ENCODE assay signal across 10 cellular contexts in genomic region chr9:121331992-121332685, GRCh38. TPM values are rescaled to one million over a fixed set of nuclear protein-coding genes. Genes with fewer than 3 reads are reported as not detected.
A peak's percentile ranks its signal among the peaks of the same experiment; 100 is the strongest.
DNase-seq lines count a peak whose midpoint lies in the region; ATAC-seq, FAIRE-seq and TF ChIP-seq lines count a peak whose summit lies in the region.
"Had no signal": no experiment of that assay in that cellular context is flagged by ENCODE, and none has a peak within 500 bp of the region (broad histone marks: within the 10 kb centered on the region; RNA-seq: fewer than 3 reads in every experiment).

No MANE protein-coding gene starts in this region.

- in situ Hi-C loops in mammary epithelial cell (cut with MboI; ENCODE audit: low sequenced_read_pairs in 2 of 2): no loop called here

- H3K79me2 ChIP-seq in mammary epithelial cell (ENCODE audit: insufficient read depth, low read length): no peaks in the 10 kb centered on the region

- H2AFZ ChIP-seq in mammary epithelial cell (ENCODE audit: low read depth, low read length): no peak overlapping the region

- FAIRE-seq in HTR-8/SVneo (lab: Jason Lieb, UNC): no peak
- FAIRE-seq: small intestine had no signal

- BruUV-seq in MCF 10A (replicated peaks; lab: Mats Ljungman, UMichigan): no TSS peak
- BruUV-seq in mammary epithelial cell (replicated peaks; lab: Mats Ljungman, UMichigan): no TSS peak

- dilution Hi-C loops in mammary epithelial cell (cut with HindIII; ENCODE audit: low sequenced_read_pairs): loop anchor here (10.0 kb wide), 1 partner anchor 73 kb away; no protein-coding TSS in a partner anchor

- DNase-seq in MCF 10A (ENCODE audit: unreplicated experiment) (no peak), mammary epithelial cell (no peak), erythroblast (lab: John Stamatoyannopoulos, UW) (peak; percentile 17 to 34), aorta (peak in 1 of 2 donors; percentile 54), NCI-H69 (lab: John Stamatoyannopoulos, UW) (no peak), HTR-8/SVneo (ENCODE audit: insufficient read length, low spot score) (no peak)
- DNase-seq in activated effector memory CD4-positive, alpha-beta T cell treated with anti-CD3 and anti-CD28 coated beads, Interleukin-2, amount 50 U/mL, for 16 hours: no peak
- DNase-seq: ACHN, small intestine had no signal

- H4K20me1 ChIP-seq in mammary epithelial cell (ENCODE audit: insufficient read depth, low read length): no peaks in the 10 kb centered on the region

- H3K4me3 Mint-ChIP-seq in MCF 10A (ENCODE audit: unreplicated experiment): no peak overlapping the region

- peaks cover 13% of the 10 kb centered on the region for H3K4me1 Mint-ChIP-seq in MCF 10A (ENCODE audit: insufficient read depth, unreplicated experiment)

- peaks cover 13% of the 10 kb centered on the region for H3K36me3 ChIP-seq in mammary epithelial cell (ENCODE audit: insufficient read depth, low read length)
- H3K36me3 ChIP-seq in muscle layer of duodenum (ENCODE audit: control insufficient read depth in 1 of 2, insufficient read depth in 2 of 2, low read length in 2 of 2): peaks cover 62 to 80% of the 10 kb centered on the region in 2 donors
- peaks cover 7 to 23% of the 10 kb centered on the region in 2 donors for H3K36me3 ChIP-seq in aorta (ENCODE audit: control insufficient read depth in 1 of 2, insufficient read depth in 2 of 2, low read length in 1 of 2)

- H3K4me1 ChIP-seq in mammary epithelial cell (ENCODE audit: insufficient read depth, low read length): peaks cover 22% of the 10 kb centered on the region
- peaks cover 0 to 2% of the 10 kb centered on the region in 2 donors for H3K4me1 ChIP-seq in muscle layer of duodenum (ENCODE audit: control insufficient read depth in 1 of 2, insufficient read depth in 2 of 2, low read length in 2 of 2)
- peaks cover 0 to 4% of the 10 kb centered on the region in 2 donors for H3K4me1 ChIP-seq in aorta (ENCODE audit: control insufficient read depth in 1 of 2, insufficient read depth in 2 of 2, low read length in 2 of 2)

- 91% methylated on average over 13 of the region's 14 CpGs for WGBS in mammary epithelial cell (ENCODE audit: low coverage, missing lambda C conversion rate)
- 17 to 18% methylated on average over 14 of the region's 14 CpGs for WGBS in aorta, 2 donors

- TF ChIP-seq CTCF in MCF 10A (IDR thresholded peaks at IDR 0.05; ENCODE audit: unreplicated experiment) (peak; percentile 9), mammary epithelial cell (conservative IDR thresholded peaks at IDR 0.05 in 1 of 2, IDR thresholded peaks at IDR 0.05 in 1 of 2; ENCODE audit: extremely low read depth in 1 of 2, insufficient read depth in 1 of 2, low read depth in 1 of 2, low read length in 2 of 2) (peak in 1 of 2 donors; percentile 30)

- no peak overlapping the region for H3K4me2 ChIP-seq in mammary epithelial cell (ENCODE audit: insufficient read depth, low read depth, low read length)

- H3K27ac Mint-ChIP-seq in MCF 10A (ENCODE audit: low read depth, unreplicated experiment): peak overlapping the region; percentile 69

- POLR2A ChIA-PET in MCF 10A (lab: Yijun Ruan, JAX): interaction anchor here (0.8 to 1.2 kb wide), 4 partner anchors 13 to 53 kb away, joined by 3 to 5 read pairs (median 3); no protein-coding TSS in a partner anchor

- intact Hi-C loops in MCF 10A (cut with micrococcal nuclease) (no loop called here), mammary epithelial cell (cut with micrococcal nuclease) (no loop called here), aorta (cut with DNase I) (no loop called here)

- no peaks in the 10 kb centered on the region for H3K9me3 ChIP-seq in mammary epithelial cell (replicated peaks; ENCODE audit: insufficient read depth, low read length)
- H3K9me3 ChIP-seq in muscle layer of duodenum (ENCODE audit: control insufficient read depth in 1 of 2, low read length in 2 of 2): no peaks in the 10 kb centered on the region
- H3K9me3 ChIP-seq in aorta (ENCODE audit: control insufficient read depth, low read length): no peaks in the 10 kb centered on the region

- H3K27me3 Mint-ChIP-seq in MCF 10A (ENCODE audit: insufficient read depth, unreplicated experiment): no peaks in the 10 kb centered on the region

- TF ChIP-seq POLR2A in erythroblast (IDR thresholded peaks at IDR 0.05; ENCODE audit: low read length): no peak

- no peak overlapping the region for H3K4me3 ChIP-seq in mammary epithelial cell (replicated peaks in 1 of 3; ENCODE audit: insufficient read depth in 1 of 3, low read depth in 2 of 3, low read length in 3 of 3)
- no peak overlapping the region for H3K4me3 ChIP-seq in muscle layer of duodenum (ENCODE audit: low read depth in 1 of 2, low read length in 2 of 2)
- no peak overlapping the region for H3K4me3 ChIP-seq in aorta (ENCODE audit: low read length in 2 of 2)

- H3K9me3 Mint-ChIP-seq in MCF 10A (ENCODE audit: unreplicated experiment): no peaks in the 10 kb centered on the region

- H3K9ac ChIP-seq in mammary epithelial cell (ENCODE audit: insufficient read depth, low read length): no peak overlapping the region

- H3K36me3 Mint-ChIP-seq in MCF 10A (ENCODE audit: insufficient read depth, unreplicated experiment): peaks cover 82% of the 10 kb centered on the region

- CTCF ChIA-PET in MCF 10A (lab: Yijun Ruan, JAX) (interaction anchor here (0.5 to 1.4 kb wide), 6 partner anchors 8 to 260 kb away, joined by 3 to 4 read pairs (median 3); no protein-coding TSS in a partner anchor), mammary epithelial cell (lab: Charles Lee; ENCODE audit: low non-redundant PET) (interaction anchor here (0.7 to 0.8 kb wide), 2 partner anchors 44 to 66 kb away, joined by 3 to 10 read pairs; no protein-coding TSS in a partner anchor)

- peak; percentile 51 for ATAC-seq in aorta (ENCODE audit: low FRiP score)

- H3K27me3 ChIP-seq in mammary epithelial cell (ENCODE audit: insufficient read depth, low read length) (no peaks in the 10 kb centered on the region), muscle layer of duodenum (ENCODE audit: low read depth, low read length) (no peaks in the 10 kb centered on the region), aorta (ENCODE audit: control insufficient read depth in 1 of 2, insufficient read depth in 2 of 2, low read length in 1 of 2) (no peaks in the 10 kb centered on the region)

- H3K27ac ChIP-seq in mammary epithelial cell (ENCODE audit: insufficient read depth, low read depth, low read length): no peak overlapping the region
- H3K27ac ChIP-seq in muscle layer of duodenum (ENCODE audit: low read length): peak overlapping the region; percentile 50
- peak overlapping the region; percentile 79 to 84 for H3K27ac ChIP-seq in aorta (ENCODE audit: low read depth in 1 of 2, low read length in 2 of 2)

RNA-seq across cellular contexts. Expression of gene STOM, which starts 37.9 kb away (rescaled TPM):
- total RNA-seq in MCF 10A (2022): 200 and 231 TPM in 2 replicates
- total RNA-seq in mammary epithelial cell: 100 to 1,000 TPM in 1 of 2 donors, 10 to 100 TPM in 1; 80.3 to 124 TPM
- 71.7 TPM for polyA plus RNA-seq in mammary epithelial cell
- polyA minus RNA-seq in mammary epithelial cell: 41.9 TPM
- 100 to 1,000 TPM; 375 to 384 TPM for total RNA-seq in aorta
- polyA plus RNA-seq in aorta: 100 to 1,000 TPM in 1 of 2 donors, 10 to 100 TPM in 1; 80.0 to 115 TPM

Comparison
In these comparisons a context has a peak if more than half of its experiments do, and no peak if none do; other contexts are left out.
1. DNase-seq: peak in erythroblast (2 of 2); none in MCF 10A (single experiment), mammary epithelial cell (single experiment), NCI-H69 (single experiment), HTR-8/SVneo (single experiment) and activated effector memory CD4-positive, alpha-beta T cell treated with anti-CD3 and anti-CD28 coated beads, Interleukin-2, amount 50 U/mL, for 16 hours (single experiment).